8 cellular contexts compared by ENCODE assay signal in genomic region chr1:181089017-181089776, GRCh38. TPM values are rescaled to one million over a fixed set of nuclear protein-coding genes. Genes with fewer than 3 reads are reported as not detected.
A peak's percentile ranks its signal among the peaks of the same experiment; 100 is the strongest.
DNase-seq lines count a peak whose midpoint lies in the region; ATAC-seq, FAIRE-seq and TF ChIP-seq lines count a peak whose summit lies in the region.

No MANE protein-coding gene starts in this region.

- H3K4me1 ChIP-seq in ACC112 (ENCODE audit: control insufficient read depth, insufficient read depth, low read length, unreplicated experiment), result peaks cover 42% of the 10 kb centered on the region
- peaks cover 17 to 62% (median 17%) of the 10 kb centered on the region in 3 donors for H3K4me1 ChIP-seq in esophagus squamous epithelium
- H3K4me1 ChIP-seq in ovary (ENCODE audit: insufficient read depth), result no peaks in the 10 kb centered on the region

- H3K4me3 Mint-ChIP-seq in activated CD8-positive, alpha-beta T cell treated with anti-CD3 and anti-CD28 coated beads, Interleukin-2, amount 10 ng/mL, durations not matched to agents 7 days and 5 days, result peak overlapping the region; percentile 97

- TF ChIP-seq POLR2A in esophagus squamous epithelium (IDR thresholded peaks at IDR 0.05), result no peak
- TF ChIP-seq POLR2A in ovary (IDR thresholded peaks at IDR 0.05), result no peak
- no peak for TF ChIP-seq POLR2A in H54 (IDR thresholded peaks at IDR 0.05; ENCODE audit: low read depth, low read length)

- H3K9me3 ChIP-seq in esophagus squamous epithelium, result no peaks in the 10 kb centered on the region
- no peaks in the 10 kb centered on the region for H3K9me3 ChIP-seq in ovary

- TF ChIP-seq CTCF in HL-60 (IDR thresholded peaks at IDR 0.05; ENCODE audit: insufficient read depth, low read length) (no peak), esophagus squamous epithelium (IDR thresholded peaks at IDR 0.05) (no peak), ovary (IDR thresholded peaks at IDR 0.05) (no peak), GM10266 (IDR thresholded peaks at IDR 0.05; ENCODE audit: control insufficient read depth, insufficient read depth, low read depth, missing control alignments) (no peak)

- peaks cover 3% of the 10 kb centered on the region for H3K27me3 Mint-ChIP-seq in activated CD8-positive, alpha-beta T cell treated with anti-CD3 and anti-CD28 coated beads, Interleukin-2, amount 10 ng/mL, durations not matched to agents 7 days and 5 days (ENCODE audit: low read depth)

- peaks cover 49% of the 10 kb centered on the region for H3K4me1 Mint-ChIP-seq in activated CD8-positive, alpha-beta T cell treated with anti-CD3 and anti-CD28 coated beads, Interleukin-2, amount 10 ng/mL, durations not matched to agents 7 days and 5 days (ENCODE audit: low read depth)

- H3K36me3 Mint-ChIP-seq in activated CD8-positive, alpha-beta T cell treated with anti-CD3 and anti-CD28 coated beads, Interleukin-2, amount 10 ng/mL, durations not matched to agents 7 days and 5 days (ENCODE audit: low read depth), result peaks cover 43% of the 10 kb centered on the region

- ATAC-seq in GM19452 (IDR thresholded peaks at IDR 0.05; ENCODE audit: unreplicated experiment), result peak; percentile 5
- ATAC-seq in activated CD8-positive, alpha-beta T cell treated with anti-CD3 and anti-CD28 coated beads, Interleukin-2, amount 10 ng/mL, durations not matched to agents 7 days and 5 days, result peak; percentile 13

- H3K4me3 ChIP-seq in ACC112 (ENCODE audit: low read depth, low read length) (peak overlapping the region; percentile 98), HL-60 (replicated peaks; ENCODE audit: insufficient read depth, low read length) (peak overlapping the region; percentile 82), esophagus squamous epithelium (peak overlapping the region; percentile 72 to 97 (median 84)), ovary (peak overlapping the region; percentile 74)

- WGBS in esophagus squamous epithelium, 2 donors, result 0% methylated on average over 8 of the region's 105 CpGs; no CpG with 5 or more reads in 1 of the 2 donors
- 0 to 1% (median 1%) methylated on average over 51 to 105 of the region's 105 CpGs for WGBS in ovary, 3 donors

- no peak overlapping the region for H2AFZ ChIP-seq in ACC112 (ENCODE audit: low read length, unreplicated experiment)

- peaks cover 59% of the 10 kb centered on the region for H3K79me2 ChIP-seq in ACC112 (ENCODE audit: control insufficient read depth, insufficient read depth, low read length, unreplicated experiment)

- DNase-seq in HL-60 (ENCODE audit: low read depth in 1 of 2, low spot score in 1 of 2), result no peak
- peak; percentile 50 for DNase-seq in activated CD8-positive, alpha-beta T cell treated with anti-CD3 and anti-CD28 coated beads, Interleukin-2, amount 10 ng/mL, durations not matched to agents 7 days and 5 days
- DNase-seq in esophagus squamous epithelium (lab: John Stamatoyannopoulos, UW), result no peak
- peak in 2 of 5 donors; percentile 35 to 55 for DNase-seq in ovary
- DNase-seq in H54 (ENCODE audit: insufficient read length, low spot score), result no peak
- DNase-seq in GM10266 (ENCODE audit: extremely low spot score), result no peak

- POLR2A ChIA-PET in activated CD8-positive, alpha-beta T cell treated with anti-CD3 and anti-CD28 coated beads, Interleukin-2, amount 10 ng/mL, durations not matched to agents 7 days and 5 days (lab: Charles Lee), result interaction anchor here (0.6 to 4.6 kb wide), 26 partner anchors 9 to 1881 kb away, joined by 3 to 200 read pairs (median 5); partner anchors contain the start of genes MR1 and STX6

- FAIRE-seq in H54 (lab: Jason Lieb, UNC), result no peak

- H3K27ac Mint-ChIP-seq in activated CD8-positive, alpha-beta T cell treated with anti-CD3 and anti-CD28 coated beads, Interleukin-2, amount 10 ng/mL, durations not matched to agents 7 days and 5 days, result peak overlapping the region; percentile 97

- intact Hi-C loops in esophagus squamous epithelium (cut with DNase I) (loop anchor here (5.0 kb wide), 2 partner anchors 52 to 53 kb away; no protein-coding TSS in a partner anchor), ovary (cut with DNase I) (loop anchor here in 3 of 4 donors (5.0 kb wide), 3 partner anchors 53 to 67 kb away; partner anchors contain the start of genes MR1 (in 1 of the 3) and STX6 (in 1 of the 3))

- H3K36me3 ChIP-seq in ACC112 (ENCODE audit: insufficient read depth, low read length) (peaks cover 30% of the 10 kb centered on the region), esophagus squamous epithelium (peaks cover 0 to 12% (median 0%) of the 10 kb centered on the region in 3 donors), ovary (no peaks in the 10 kb centered on the region)

- H3K27me3 ChIP-seq in ACC112 (ENCODE audit: insufficient read depth, low read length) (no peaks in the 10 kb centered on the region), HL-60 (ENCODE audit: insufficient read depth, poor library complexity, severe bottlenecking) (no peaks in the 10 kb centered on the region), esophagus squamous epithelium (no peaks in the 10 kb centered on the region), ovary (no peaks in the 10 kb centered on the region)

- CTCF ChIA-PET in activated CD8-positive, alpha-beta T cell treated with anti-CD3 and anti-CD28 coated beads, Interleukin-2, amount 10 ng/mL, durations not matched to agents 7 days and 5 days (lab: Charles Lee), result interaction anchor here (0.9 to 19.0 kb wide), 11 partner anchors 10 to 208 kb away, joined by 3 to 395 read pairs (median 8); no protein-coding TSS in a partner anchor

- H3K9me3 Mint-ChIP-seq in activated CD8-positive, alpha-beta T cell treated with anti-CD3 and anti-CD28 coated beads, Interleukin-2, amount 10 ng/mL, durations not matched to agents 7 days and 5 days (ENCODE audit: insufficient read depth), result no peaks in the 10 kb centered on the region

- no peak for TF ChIP-seq EP300 in ovary (IDR thresholded peaks at IDR 0.05)

- H3K27ac ChIP-seq in ACC112 (ENCODE audit: low read depth, low read length) (peak overlapping the region; percentile 68), HL-60 (replicated peaks) (peak overlapping the region; percentile 76), esophagus squamous epithelium (peak overlapping the region; percentile 92 to 98 (median 96)), ovary (peak overlapping the region; percentile 53 to 66)

RNA-seq across cellular contexts. Expression of gene IER5, which starts 0.7 kb away (rescaled TPM):
- total RNA-seq in activated CD8-positive, alpha-beta T cell treated with anti-CD3 and anti-CD28 coated beads, Interleukin-2, amount 10 ng/mL, durations not matched to agents 7 days and 5 days, result 10 to 100 TPM; 37.2 to 38.0 TPM
- 10 to 100 TPM; 21.6 to 40.6 (median 26.5) TPM for total RNA-seq in esophagus squamous epithelium
- 10 to 100 TPM in 1 of 7 donors, 1 to 10 TPM in 6; 2.7 to 43.4 (median 6.8) TPM for total RNA-seq in ovary
- polyA plus RNA-seq in ovary, result 1 to 10 TPM; 2.5 to 5.7 TPM

RNA-seq across cellular contexts. Expression of gene MR1, which starts 55.4 kb away (rescaled TPM):
- total RNA-seq in activated CD8-positive, alpha-beta T cell treated with anti-CD3 and anti-CD28 coated beads, Interleukin-2, amount 10 ng/mL, durations not matched to agents 7 days and 5 days, result 10 to 100 TPM; 27.9 to 29.3 TPM
- total RNA-seq in esophagus squamous epithelium (10 to 100 TPM in 3 of 4 donors, 1 to 10 TPM in 1; 9.1 to 21.8 (median 13.8) TPM), ovary (10 to 100 TPM in 6 of 7 donors, 1 to 10 TPM in 1; 7.4 to 21.5 (median 15.5) TPM)
- polyA plus RNA-seq in ovary, result 10 to 100 TPM in 1 of 2 donors, 1 to 10 TPM in 1; 6.9 to 53.6 TPM
